11 cellular contexts compared by ENCODE assay signal in the genomic region with DNA sequence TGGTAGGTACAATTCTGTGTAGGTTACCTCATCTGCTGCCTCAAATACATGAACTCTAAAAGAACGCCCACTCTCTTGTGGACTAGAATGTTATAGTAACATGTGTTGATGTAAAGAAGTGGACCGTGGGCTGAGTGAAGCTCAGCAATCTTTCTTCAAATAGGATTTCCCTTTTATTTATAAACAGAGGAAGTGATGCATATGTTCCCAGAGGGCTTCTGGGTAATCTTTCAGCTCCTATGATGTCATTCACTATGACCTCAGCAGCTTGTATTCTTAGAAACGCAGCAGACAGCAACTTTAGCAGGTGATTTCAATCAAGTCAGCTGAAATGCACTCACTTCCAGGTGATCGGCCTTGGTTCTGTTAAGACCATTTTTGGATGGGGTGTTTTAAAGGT. TPM values are rescaled to one million over a fixed set of nuclear protein-coding genes. Genes with fewer than 3 reads are reported as not detected.
DNase-seq lines count a peak whose midpoint lies in the region; TF ChIP-seq lines count a peak whose summit lies in the region.
"Had no signal": no experiment of that assay in that cellular context is flagged by ENCODE, and none has a peak within 500 bp of the region (broad histone marks: within the 10 kb centered on the region; RNA-seq: fewer than 3 reads in every experiment).

No MANE protein-coding gene starts in this region.

- H3K36me3 ChIP-seq in vagina, result no peaks in the 10 kb centered on the region
- no peaks in the 10 kb centered on the region for H3K36me3 ChIP-seq in BE2C
- H3K36me3 ChIP-seq: tibial artery had no signal

- TF ChIP-seq CTCF in NB4 (IDR thresholded peaks at IDR 0.05; ENCODE audit: low read depth, low read length) (no peak), vagina (IDR thresholded peaks at IDR 0.05) (no peak), BE2C (IDR thresholded peaks at IDR 0.05; ENCODE audit: low read depth, low read length) (no peak)

- H3K27me3 ChIP-seq in vagina (no peaks in the 10 kb centered on the region), BE2C (peaks cover 10% of the 10 kb centered on the region; the same call in 1 of the 2 replicates)
- H3K27me3 ChIP-seq: tibial artery had no signal

- H3K9me3 ChIP-seq in vagina (no peaks in the 10 kb centered on the region), BE2C (no peaks in the 10 kb centered on the region)
- H3K9me3 ChIP-seq: A549, tibial artery had no signal

- H3K4me1 ChIP-seq in vagina (no peaks in the 10 kb centered on the region), BE2C (no peaks in the 10 kb centered on the region)
- H3K4me1 ChIP-seq: tibial artery had no signal

- intact Hi-C loops in vagina (cut with DNase I), result no loop called here

- H3K27ac ChIP-seq in vagina, result no peak overlapping the region
- H3K27ac ChIP-seq: A549, tibial artery had no signal

- DNase-seq in SIG-M5 treated with dmso at 0.1 percent for 504 hours (lab: John Stamatoyannopoulos, UW; ENCODE audit: unreplicated experiment) (peak; percentile 16), SIG-M5 (lab: John Stamatoyannopoulos, UW) (no peak), NB4 (ENCODE audit: low read depth) (peak; percentile 38), dedifferentiated amniotic fluid mesenchymal stem cell (ENCODE audit: extremely low spot score) (peak; percentile 35), renal cortical epithelial cell (ENCODE audit: low read depth) (peak; percentile 17), DMS153 (lab: John Stamatoyannopoulos, UW) (no peak), vagina (ENCODE audit: extremely low spot score in 2 of 2) (no peak), BE2C (no peak)
- DNase-seq: stimulated activated CD4-positive, alpha-beta T cell treated with anti-CD3 and anti-CD28 coated beads, Interleukin-4, amount 100 ng/mL, for 4 hours; tibial artery had no signal

- H3K4me3 ChIP-seq in NB4 (ENCODE audit: low read depth, low read length) (no peak overlapping the region), vagina (no peak overlapping the region), BE2C (ENCODE audit: low read depth, low read length) (no peak overlapping the region)
- H3K4me3 ChIP-seq: A549, tibial artery had no signal

- no peak for TF ChIP-seq POLR2A in NB4 (IDR thresholded peaks at IDR 0.05; ENCODE audit: extremely low read depth, insufficient read length)
- no peak for TF ChIP-seq POLR2A in vagina (IDR thresholded peaks at IDR 0.05)

RNA-seq across cellular contexts. Expression of a gene that starts 14.4 kb away (rescaled TPM):
- total RNA-seq in renal cortical epithelial cell, result 0.17 and 0.99 TPM in 2 replicates
- total RNA-seq in vagina, result not detected
- polyA plus RNA-seq in BE2C (2012; ENCODE audit: insufficient read depth, insufficient read length, low read depth), result not detected

Comparison
In these comparisons a context has a peak if more than half of its experiments do, and no peak if none do; other contexts are left out.
1. DNase-seq: peak in SIG-M5 treated with dmso at 0.1 percent for 504 hours (single experiment), NB4 (single experiment), dedifferentiated amniotic fluid mesenchymal stem cell (single experiment) and renal cortical epithelial cell (single experiment); none in SIG-M5 (single experiment), DMS153 (single experiment), vagina (0 of 2) and BE2C (single experiment).